Comparison of ENCODE assay signal across 1 cellular context in genomic region chr10:70666960-70667798, GRCh38.
TF ChIP-seq lines count a peak whose summit lies in the region.

No MANE protein-coding gene starts in this region.

TF ChIP-seq in K562, 482 proteins besides CTCF, POLR2A, EP300 and RAD21 (continued from another document and continues in another):
- TF ChIP-seq, protein P1, sequence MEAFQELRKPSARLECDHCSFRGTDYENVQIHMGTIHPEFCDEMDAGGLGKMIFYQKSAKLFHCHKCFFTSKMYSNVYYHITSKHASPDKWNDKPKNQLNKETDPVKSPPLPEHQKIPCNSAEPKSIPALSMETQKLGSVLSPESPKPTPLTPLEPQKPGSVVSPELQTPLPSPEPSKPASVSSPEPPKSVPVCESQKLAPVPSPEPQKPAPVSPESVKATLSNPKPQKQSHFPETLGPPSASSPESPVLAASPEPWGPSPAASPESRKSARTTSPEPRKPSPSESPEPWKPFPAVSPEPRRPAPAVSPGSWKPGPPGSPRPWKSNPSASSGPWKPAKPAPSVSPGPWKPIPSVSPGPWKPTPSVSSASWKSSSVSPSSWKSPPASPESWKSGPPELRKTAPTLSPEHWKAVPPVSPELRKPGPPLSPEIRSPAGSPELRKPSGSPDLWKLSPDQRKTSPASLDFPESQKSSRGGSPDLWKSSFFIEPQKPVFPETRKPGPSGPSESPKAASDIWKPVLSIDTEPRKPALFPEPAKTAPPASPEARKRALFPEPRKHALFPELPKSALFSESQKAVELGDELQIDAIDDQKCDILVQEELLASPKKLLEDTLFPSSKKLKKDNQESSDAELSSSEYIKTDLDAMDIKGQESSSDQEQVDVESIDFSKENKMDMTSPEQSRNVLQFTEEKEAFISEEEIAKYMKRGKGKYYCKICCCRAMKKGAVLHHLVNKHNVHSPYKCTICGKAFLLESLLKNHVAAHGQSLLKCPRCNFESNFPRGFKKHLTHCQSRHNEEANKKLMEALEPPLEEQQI (IDR thresholded peaks at IDR 0.05) = no peak
- TF ChIP-seq TAF9B (IDR thresholded peaks at IDR 0.05; ENCODE audit: partially characterized antibody) = no peak
- TF ChIP-seq PREB (CRISPR knock-in tag; IDR thresholded peaks at IDR 0.05) = no peak
- TF ChIP-seq, protein P2, sequence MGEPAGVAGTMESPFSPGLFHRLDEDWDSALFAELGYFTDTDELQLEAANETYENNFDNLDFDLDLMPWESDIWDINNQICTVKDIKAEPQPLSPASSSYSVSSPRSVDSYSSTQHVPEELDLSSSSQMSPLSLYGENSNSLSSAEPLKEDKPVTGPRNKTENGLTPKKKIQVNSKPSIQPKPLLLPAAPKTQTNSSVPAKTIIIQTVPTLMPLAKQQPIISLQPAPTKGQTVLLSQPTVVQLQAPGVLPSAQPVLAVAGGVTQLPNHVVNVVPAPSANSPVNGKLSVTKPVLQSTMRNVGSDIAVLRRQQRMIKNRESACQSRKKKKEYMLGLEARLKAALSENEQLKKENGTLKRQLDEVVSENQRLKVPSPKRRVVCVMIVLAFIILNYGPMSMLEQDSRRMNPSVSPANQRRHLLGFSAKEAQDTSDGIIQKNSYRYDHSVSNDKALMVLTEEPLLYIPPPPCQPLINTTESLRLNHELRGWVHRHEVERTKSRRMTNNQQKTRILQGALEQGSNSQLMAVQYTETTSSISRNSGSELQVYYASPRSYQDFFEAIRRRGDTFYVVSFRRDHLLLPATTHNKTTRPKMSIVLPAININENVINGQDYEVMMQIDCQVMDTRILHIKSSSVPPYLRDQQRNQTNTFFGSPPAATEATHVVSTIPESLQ (CRISPR knock-in tag; IDR thresholded peaks at IDR 0.05) = peak; percentile 61; the same call in 1 of the 2 replicates
- peak; percentile 76 for TF ChIP-seq ELF2 (CRISPR knock-in tag; IDR thresholded peaks at IDR 0.05)
- no peak; the same call in 1 of the 2 replicates for TF ChIP-seq ZNF263 (CRISPR knock-in tag; IDR thresholded peaks at IDR 0.05; ENCODE audit: borderline replicate concordance)
- TF ChIP-seq XRCC5 (IDR thresholded peaks at IDR 0.05; ENCODE audit: low read depth, low read length) = peak; percentile 19
- no peak; the same call in 1 of the 2 replicates for TF ChIP-seq PURB (CRISPR knock-in tag; IDR thresholded peaks at IDR 0.05; ENCODE audit: low read depth)
- TF ChIP-seq RBM25 (IDR thresholded peaks at IDR 0.05; ENCODE audit: low read depth, low read length, severe bottlenecking) = no peak
- no peak for TF ChIP-seq SAP30 (IDR thresholded peaks at IDR 0.05; ENCODE audit: borderline replicate concordance, insufficient read depth, low read depth, low read length, poor library complexity, severe bottlenecking)
- TF ChIP-seq THAP7 (CRISPR knock-in tag; IDR thresholded peaks at IDR 0.05) = no peak
- no peak for TF ChIP-seq ZNF696 (CRISPR knock-in tag; conservative IDR thresholded peaks at IDR 0.05)
- TF ChIP-seq HNRNPUL1 (IDR thresholded peaks at IDR 0.05; ENCODE audit: low read length) = no peak
- TF ChIP-seq, protein P3, sequence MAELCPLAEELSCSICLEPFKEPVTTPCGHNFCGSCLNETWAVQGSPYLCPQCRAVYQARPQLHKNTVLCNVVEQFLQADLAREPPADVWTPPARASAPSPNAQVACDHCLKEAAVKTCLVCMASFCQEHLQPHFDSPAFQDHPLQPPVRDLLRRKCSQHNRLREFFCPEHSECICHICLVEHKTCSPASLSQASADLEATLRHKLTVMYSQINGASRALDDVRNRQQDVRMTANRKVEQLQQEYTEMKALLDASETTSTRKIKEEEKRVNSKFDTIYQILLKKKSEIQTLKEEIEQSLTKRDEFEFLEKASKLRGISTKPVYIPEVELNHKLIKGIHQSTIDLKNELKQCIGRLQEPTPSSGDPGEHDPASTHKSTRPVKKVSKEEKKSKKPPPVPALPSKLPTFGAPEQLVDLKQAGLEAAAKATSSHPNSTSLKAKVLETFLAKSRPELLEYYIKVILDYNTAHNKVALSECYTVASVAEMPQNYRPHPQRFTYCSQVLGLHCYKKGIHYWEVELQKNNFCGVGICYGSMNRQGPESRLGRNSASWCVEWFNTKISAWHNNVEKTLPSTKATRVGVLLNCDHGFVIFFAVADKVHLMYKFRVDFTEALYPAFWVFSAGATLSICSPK (IDR thresholded peaks at IDR 0.05; ENCODE audit: borderline replicate concordance) = peak; percentile 53; the same call in 1 of the 2 replicates
- TF ChIP-seq YBX1 (IDR thresholded peaks at IDR 0.05) = no peak
- TF ChIP-seq SMC3 (conservative IDR thresholded peaks at IDR 0.05; ENCODE audit: insufficient read depth, low read depth, low read length) = no peak; the same call in 1 of the 2 replicates
- no peak for TF ChIP-seq THAP12 (CRISPR knock-in tag; IDR thresholded peaks at IDR 0.05)
- TF ChIP-seq CEBPZ (IDR thresholded peaks at IDR 0.05; ENCODE audit: borderline replicate concordance, low read depth, low read length) = no peak
- peak; percentile 88; the same call in 1 of the 2 replicates for TF ChIP-seq HSF4 (CRISPR knock-in tag; IDR thresholded peaks at IDR 0.05; ENCODE audit: borderline replicate concordance)
- TF ChIP-seq HMGN3 (IDR thresholded peaks at IDR 0.05; ENCODE audit: borderline replicate concordance, extremely low read depth, insufficient read length, low read depth, low read length) = peak; percentile 90
- peak; percentile 81 for TF ChIP-seq RAD51 (IDR thresholded peaks at IDR 0.05; ENCODE audit: borderline replicate concordance, low read depth)
- TF ChIP-seq DIDO1 (tag; IDR thresholded peaks at IDR 0.05; ENCODE audit: low read depth) = peak; percentile 58; the same call in 1 of the 2 replicates
- TF ChIP-seq HDAC6 (IDR thresholded peaks at IDR 0.05; ENCODE audit: low read depth, low read length) = no peak
- TF ChIP-seq BCLAF1 (IDR thresholded peaks at IDR 0.05; ENCODE audit: borderline replicate concordance in 1 of 2, control insufficient read depth in 1 of 2, low read depth in 2 of 2, low read length in 1 of 2) = 0 out of 4 replicates have a peak, but pooled peaks of 1 of the 2 experiments have one; percentile 39
- peak; percentile 83 for TF ChIP-seq IRF9 (tag; IDR thresholded peaks at IDR 0.05)
- TF ChIP-seq, protein P4, sequence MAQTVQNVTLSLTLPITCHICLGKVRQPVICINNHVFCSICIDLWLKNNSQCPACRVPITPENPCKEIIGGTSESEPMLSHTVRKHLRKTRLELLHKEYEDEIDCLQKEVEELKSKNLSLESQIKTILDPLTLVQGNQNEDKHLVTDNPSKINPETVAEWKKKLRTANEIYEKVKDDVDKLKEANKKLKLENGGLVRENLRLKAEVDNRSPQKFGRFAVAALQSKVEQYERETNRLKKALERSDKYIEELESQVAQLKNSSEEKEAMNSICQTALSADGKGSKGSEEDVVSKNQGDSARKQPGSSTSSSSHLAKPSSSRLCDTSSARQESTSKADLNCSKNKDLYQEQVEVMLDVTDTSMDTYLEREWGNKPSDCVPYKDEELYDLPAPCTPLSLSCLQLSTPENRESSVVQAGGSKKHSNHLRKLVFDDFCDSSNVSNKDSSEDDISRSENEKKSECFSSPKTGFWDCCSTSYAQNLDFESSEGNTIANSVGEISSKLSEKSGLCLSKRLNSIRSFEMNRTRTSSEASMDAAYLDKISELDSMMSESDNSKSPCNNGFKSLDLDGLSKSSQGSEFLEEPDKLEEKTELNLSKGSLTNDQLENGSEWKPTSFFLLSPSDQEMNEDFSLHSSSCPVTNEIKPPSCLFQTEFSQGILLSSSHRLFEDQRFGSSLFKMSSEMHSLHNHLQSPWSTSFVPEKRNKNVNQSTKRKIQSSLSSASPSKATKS (CRISPR knock-in tag; IDR thresholded peaks at IDR 0.05) = peak; percentile 60; the same call in 1 of the 2 replicates
- peak; percentile 39 for TF ChIP-seq KAT2B (IDR thresholded peaks at IDR 0.05; ENCODE audit: low read depth, low read length)
- no peak for TF ChIP-seq SFPQ (IDR thresholded peaks at IDR 0.05; ENCODE audit: low read depth, low read length)
- no peak for TF ChIP-seq PHTF2 (CRISPR knock-in tag; IDR thresholded peaks at IDR 0.05)
- no peak for TF ChIP-seq MCM5 (IDR thresholded peaks at IDR 0.05; ENCODE audit: low read depth)
